In the genomic region with DNA sequence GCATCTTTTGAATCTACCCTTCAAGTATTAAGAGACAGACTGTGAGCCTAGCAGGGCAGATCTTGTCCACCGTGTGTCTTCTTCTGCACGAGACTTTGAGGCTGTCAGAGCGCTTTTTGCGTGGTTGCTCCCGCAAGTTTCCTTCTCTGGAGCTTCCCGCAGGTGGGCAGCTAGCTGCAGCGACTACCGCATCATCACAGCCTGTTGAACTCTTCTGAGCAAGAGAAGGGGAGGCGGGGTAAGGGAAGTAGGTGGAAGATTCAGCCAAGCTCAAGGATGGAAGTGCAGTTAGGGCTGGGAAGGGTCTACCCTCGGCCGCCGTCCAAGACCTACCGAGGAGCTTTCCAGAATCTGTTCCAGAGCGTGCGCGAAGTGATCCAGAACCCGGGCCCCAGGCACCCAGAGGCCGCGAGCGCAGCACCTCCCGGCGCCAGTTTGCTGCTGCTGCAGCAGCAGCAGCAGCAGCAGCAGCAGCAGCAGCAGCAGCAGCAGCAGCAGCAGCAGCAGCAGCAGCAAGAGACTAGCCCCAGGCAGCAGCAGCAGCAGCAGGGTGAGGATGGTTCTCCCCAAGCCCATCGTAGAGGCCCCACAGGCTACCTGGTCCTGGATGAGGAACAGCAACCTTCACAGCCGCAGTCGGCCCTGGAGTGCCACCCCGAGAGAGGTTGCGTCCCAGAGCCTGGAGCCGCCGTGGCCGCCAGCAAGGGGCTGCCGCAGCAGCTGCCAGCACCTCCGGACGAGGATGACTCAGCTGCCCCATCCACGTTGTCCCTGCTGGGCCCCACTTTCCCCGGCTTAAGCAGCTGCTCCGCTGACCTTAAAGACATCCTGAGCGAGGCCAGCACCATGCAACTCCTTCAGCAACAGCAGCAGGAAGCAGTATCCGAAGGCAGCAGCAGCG, we compare ENCODE assay signal across 9 cellular contexts. TPM values are rescaled to one million over a fixed set of nuclear protein-coding genes. Genes with fewer than 3 reads are reported as not detected.
DNase-seq lines count a peak whose midpoint lies in the region; ATAC-seq, FAIRE-seq and TF ChIP-seq lines count a peak whose summit lies in the region.
"Had no signal": no experiment of that assay in that cellular context is flagged by ENCODE, and none has a peak within 500 bp of the region (broad histone marks: within the 10 kb centered on the region; RNA-seq: fewer than 3 reads in every experiment).

No MANE protein-coding gene starts in this region.

- H3K4me3 ChIP-seq in cardiac muscle cell (peak overlapping the region; percentile 33), psoas muscle (peak overlapping the region; percentile 69)

- TF ChIP-seq CTCF in cardiac muscle cell (IDR thresholded peaks at IDR 0.05; ENCODE audit: low read depth, low read length) (no peak), psoas muscle (IDR thresholded peaks at IDR 0.05) (no peak)

- no peak for TF ChIP-seq POLR2A in GM12892 (IDR thresholded peaks at IDR 0.05; ENCODE audit: low read depth, low read length)

- no peaks in the 10 kb centered on the region for H3K4me1 ChIP-seq in cardiac muscle cell (ENCODE audit: low read depth)
- H3K4me1 ChIP-seq in psoas muscle: no peaks in the 10 kb centered on the region

- peak overlapping the region; percentile 72 for H3K4me3 Mint-ChIP-seq in T-helper 17 cell
- no peak overlapping the region for H3K4me3 Mint-ChIP-seq in stimulated activated naive B cell treated with anti-CD40 and anti-IgM and Interleukin-4, amounts not matched to agents 10 μg/mL and 1 μg/mL and 100 μg/mL, for 72 hours

- ATAC-seq in T-helper 17 cell: no peak
- peak; percentile 53 to 75 (median 72) for ATAC-seq in psoas muscle
- ATAC-seq in GM18520 (IDR thresholded peaks at IDR 0.05; ENCODE audit: unreplicated experiment): no peak
- ATAC-seq in stimulated activated naive B cell treated with anti-CD40 and anti-IgM and Interleukin-4, amounts not matched to agents 10 μg/mL and 1 μg/mL and 100 μg/mL, for 72 hours (replicated peaks): no peak

- H3K27ac Mint-ChIP-seq in T-helper 17 cell: no peak overlapping the region
- no peak overlapping the region for H3K27ac Mint-ChIP-seq in stimulated activated naive B cell treated with anti-CD40 and anti-IgM and Interleukin-4, amounts not matched to agents 10 μg/mL and 1 μg/mL and 100 μg/mL, for 72 hours

- peaks cover 2% of the 10 kb centered on the region for H3K4me1 Mint-ChIP-seq in T-helper 17 cell
- peaks cover 0 to 2% of the 10 kb centered on the region in 2 donors for H3K4me1 Mint-ChIP-seq in stimulated activated naive B cell treated with anti-CD40 and anti-IgM and Interleukin-4, amounts not matched to agents 10 μg/mL and 1 μg/mL and 100 μg/mL, for 72 hours

- FAIRE-seq in GM12892 (lab: Jason Lieb, UNC): no peak

- H3K27me3 Mint-ChIP-seq in T-helper 17 cell: peaks cover 32% of the 10 kb centered on the region
- peaks cover 23 to 29% of the 10 kb centered on the region in 2 donors for H3K27me3 Mint-ChIP-seq in stimulated activated naive B cell treated with anti-CD40 and anti-IgM and Interleukin-4, amounts not matched to agents 10 μg/mL and 1 μg/mL and 100 μg/mL, for 72 hours

- intact Hi-C loops in psoas muscle (cut with DNase I): loop anchor here in 1 of 2 donors (5.0 kb wide), 2 partner anchors 177 to 237 kb away; no protein-coding TSS in a partner anchor

- WGBS in psoas muscle, 3 donors: 0 to 29% (median 0%) methylated on average over 25 to 39 of the region's 39 CpGs

- H3K9me3 Mint-ChIP-seq in stimulated activated naive B cell treated with anti-CD40 and anti-IgM and Interleukin-4, amounts not matched to agents 10 μg/mL and 1 μg/mL and 100 μg/mL, for 72 hours: peaks cover 0 to 5% of the 10 kb centered on the region in 2 donors

- H3K27ac ChIP-seq in cardiac muscle cell: no peak overlapping the region
- peak overlapping the region; percentile 21 for H3K27ac ChIP-seq in psoas muscle

- H3K36me3 ChIP-seq in cardiac muscle cell: no peaks in the 10 kb centered on the region
- H3K36me3 ChIP-seq in psoas muscle (ENCODE audit: insufficient read depth in 1 of 2, low read depth in 1 of 2): no peaks in the 10 kb centered on the region

- H3K9me3 ChIP-seq in T-helper 17 cell (ENCODE audit: control insufficient read depth, low read length, poor library complexity, severe bottlenecking) (no peaks in the 10 kb centered on the region), cardiac muscle cell (ENCODE audit: low read depth) (no peaks in the 10 kb centered on the region), psoas muscle (peaks cover 10% of the 10 kb centered on the region)

- DNase-seq in ELR (ENCODE audit: low read depth) (peak; percentile 65), T-helper 17 cell (no peak), cardiac muscle cell (ENCODE audit: low read depth in 1 of 2, low spot score in 1 of 2) (peak in 1 of 2 donors; percentile 33), psoas muscle (peak; percentile 39 to 73), GM12892 (ENCODE audit: insufficient read length) (no peak)
- DNase-seq in stimulated activated CD4-positive, alpha-beta T cell treated with anti-CD3 and anti-CD28 coated beads, Interleukin-4, amount 100 ng/mL, for 1 hour: no peak
- DNase-seq in stimulated activated naive B cell treated with anti-CD40 and anti-IgM and Interleukin-4, amounts not matched to agents 10 μg/mL and 1 μg/mL and 100 μg/mL, for 72 hours: no peak

- H3K27me3 ChIP-seq in cardiac muscle cell (peaks cover 41% of the 10 kb centered on the region), psoas muscle (ENCODE audit: insufficient read depth in 3 of 3, low read length in 2 of 3) (peaks cover 0 to 8% (median 0%) of the 10 kb centered on the region in 3 donors)

- H3K36me3 Mint-ChIP-seq in T-helper 17 cell (ENCODE audit: low read depth): no peaks in the 10 kb centered on the region
- no peaks in the 10 kb centered on the region for H3K36me3 Mint-ChIP-seq in stimulated activated naive B cell treated with anti-CD40 and anti-IgM and Interleukin-4, amounts not matched to agents 10 μg/mL and 1 μg/mL and 100 μg/mL, for 72 hours

RNA-seq across cellular contexts. Expression of a gene that starts 1.3 kb away (rescaled TPM):
- total RNA-seq in T-helper 17 cell (1 to 10 TPM in 1 of 2 donors, under 1 TPM in 1; 0.22 to 1.5 TPM), cardiac muscle cell (0.24 and 0.70 TPM in 2 replicates), psoas muscle (10 to 100 TPM in 2 of 4 donors, 1 to 10 TPM in 2; 7.3 to 16.0 (median 11.3) TPM)
- polyA plus RNA-seq in cardiac muscle cell (0.24 and 0.93 TPM in 2 replicates), psoas muscle (1 to 10 TPM in 2 of 3 donors, under 1 TPM in 1; 0.99 to 3.6 (median 1.7) TPM)
- not detected for polyA plus RNA-seq in GM12892 (2012; ENCODE audit: missing spikeins)
- total RNA-seq: T-helper 1 cell treated with Interleukin-12 subunit alpha and Interleukin-12 subunit beta and Interleukin-4 antibody, amounts not matched to agents 30 ng/mL and 1 ng/mL, for 36 hours had no signal

Comparison
In these comparisons a context has a peak if more than half of its experiments do, and no peak if none do; other contexts are left out.
1. DNase-seq: peak in ELR (single experiment) and psoas muscle (2 of 2); none in T-helper 17 cell (0 of 3), stimulated activated CD4-positive, alpha-beta T cell treated with anti-CD3 and anti-CD28 coated beads, Interleukin-4, amount 100 ng/mL, for 1 hour (single experiment), GM12892 (single experiment) and stimulated activated naive B cell treated with anti-CD40 and anti-IgM and Interleukin-4, amounts not matched to agents 10 μg/mL and 1 μg/mL and 100 μg/mL, for 72 hours (single experiment).
2. ATAC-seq: peak in psoas muscle (4 of 4); none in T-helper 17 cell (single experiment), GM18520 (single experiment) and stimulated activated naive B cell treated with anti-CD40 and anti-IgM and Interleukin-4, amounts not matched to agents 10 μg/mL and 1 μg/mL and 100 μg/mL, for 72 hours (0 of 2).